Comparison of ENCODE assay signal across 11 cellular contexts in genomic region chr5:180330810-180331646, GRCh38. TPM values are rescaled to one million over a fixed set of nuclear protein-coding genes. Genes with fewer than 3 reads are reported as not detected.
DNase-seq lines count a peak whose midpoint lies in the region; ATAC-seq, FAIRE-seq and TF ChIP-seq lines count a peak whose summit lies in the region.
"Had no signal": no experiment of that assay in that cellular context is flagged by ENCODE, and none has a peak within 500 bp of the region (broad histone marks: within the 10 kb centered on the region; RNA-seq: fewer than 3 reads in every experiment).

No MANE protein-coding gene starts in this region.

- DNase-seq in ACHN (peak; percentile 33), NCI-H460 (ENCODE audit: extremely low read depth, low read depth) (peak; percentile 64), epithelial cell of esophagus (ENCODE audit: low read depth) (peak; percentile 56), cerebellar nuclear complex (lab: John Stamatoyannopoulos, UW) (no peak), medulla oblongata (ENCODE audit: extremely low spot score) (no peak), D721Med (ENCODE audit: insufficient read length, low spot score) (no peak)
- DNase-seq: effector CD4-positive, alpha-beta T cell had no signal

- H3K9me3 ChIP-seq in muscle layer of colon (ENCODE audit: low read length): no peaks in the 10 kb centered on the region
- H3K9me3 ChIP-seq: BLaER1 had no signal

- H3K4me3 ChIP-seq in epithelial cell of esophagus (ENCODE audit: low read length) (no peak overlapping the region), muscle layer of colon (ENCODE audit: low read depth in 1 of 2, low read length in 2 of 2) (no peak overlapping the region)
- H3K4me3 ChIP-seq: BLaER1 had no signal

- TF ChIP-seq CTCF in epithelial cell of esophagus (IDR thresholded peaks at IDR 0.05; ENCODE audit: insufficient read depth, low read depth, low read length, missing control alignments): no peak
- TF ChIP-seq CTCF in D721Med (IDR thresholded peaks at IDR 0.05; ENCODE audit: insufficient read depth, missing control alignments): no peak

- peak overlapping the region; percentile 7 for H3K27ac ChIP-seq in muscle layer of colon (ENCODE audit: low read depth, low read length)
- H3K27ac ChIP-seq: BLaER1 had no signal

- no peaks in the 10 kb centered on the region for H3K27me3 ChIP-seq in muscle layer of colon (ENCODE audit: control insufficient read depth in 1 of 2, insufficient read depth in 2 of 2, low read length in 2 of 2)
- H3K27me3 ChIP-seq: BLaER1 had no signal

- peaks cover 10% of the 10 kb centered on the region for H3K4me1 ChIP-seq in muscle layer of colon (ENCODE audit: insufficient read depth, low read length)

- peaks cover 22% of the 10 kb centered on the region for H3K36me3 ChIP-seq in muscle layer of colon (ENCODE audit: insufficient read depth, low read length)
- H3K36me3 ChIP-seq: BLaER1 had no signal

- no peak for FAIRE-seq in D721Med (lab: Jason Lieb, UNC)
- FAIRE-seq: TTC549 had no signal

- no peak for ATAC-seq in HG02885 (IDR thresholded peaks at IDR 0.05; ENCODE audit: poor library complexity, unreplicated experiment)

- no peak overlapping the region for H3K9ac ChIP-seq in muscle layer of colon (ENCODE audit: low read length)
- H3K9ac ChIP-seq: BLaER1 had no signal

- in situ Hi-C loops in ACHN (cut with HindIII; ENCODE audit: low pct_ligation_motif_present, low pct_unique_long_range_greater_than_20kb, low sequenced_read_pairs): no loop called here

RNA-seq across cellular contexts. Expression of gene GFPT2, which starts 22.1 kb away (rescaled TPM):
- 10.6 and 12.5 TPM in 2 replicates for total RNA-seq in NCI-H460 (2014; rRNA removed; shearing (Covaris generic))
- 7.8 and 13.3 TPM in 2 replicates for polyA plus RNA-seq in NCI-H460 (2014; cell fraction: nucleus; rRNA removed)

RNA-seq across cellular contexts. Expression of gene MAPK9, which starts 39.1 kb away (rescaled TPM):
- 33.2 and 39.2 TPM in 2 replicates for total RNA-seq in NCI-H460 (2014; rRNA removed; shearing (Covaris generic))
- polyA plus RNA-seq in NCI-H460 (2014; cell fraction: nucleus; rRNA removed): 32.7 and 50.5 TPM in 2 replicates

Comparison
In these comparisons a context has a peak if more than half of its experiments do, and no peak if none do; other contexts are left out.
1. DNase-seq: peak in ACHN (single experiment), NCI-H460 (single experiment) and epithelial cell of esophagus (single experiment); none in cerebellar nuclear complex (0 of 2), medulla oblongata (single experiment) and D721Med (single experiment).